Comparison of ENCODE assay signal across 38 cellular contexts in the genomic region with DNA sequence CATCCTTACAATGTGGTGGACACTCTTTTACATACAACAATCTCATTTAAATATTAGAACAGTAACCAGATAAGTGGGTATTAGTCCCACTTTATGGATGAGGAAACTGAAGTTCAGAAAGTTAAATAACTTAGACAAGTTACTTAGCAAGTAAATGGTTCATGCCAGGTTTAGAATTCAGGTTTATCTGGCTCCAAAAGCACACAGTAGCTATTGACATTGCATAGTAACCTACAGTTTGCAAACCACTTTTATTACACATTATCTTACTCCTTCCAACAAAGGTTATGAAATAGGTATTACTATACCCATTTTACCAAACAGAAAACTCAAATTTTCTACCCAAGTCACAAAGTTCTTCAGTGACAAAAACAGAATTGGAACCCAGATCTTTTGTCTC. TPM values are rescaled to one million over a fixed set of nuclear protein-coding genes. Genes with fewer than 3 reads are reported as not detected.
"Had no signal": no experiment of that assay in that cellular context is flagged by ENCODE, and none has a peak within 500 bp of the region (broad histone marks: within the 10 kb centered on the region; RNA-seq: fewer than 3 reads in every experiment).

No MANE protein-coding gene starts in this region.

- H3K27ac ChIP-seq: KMS-11 had no signal

- DNase-seq: Karpas-422, Kasumi-1, MG63, MM.1S, MV-4-11, NCI-H1048, NCI-H1092, NCI-H1092 treated with DMSO at 0.1 percent for 48 hours, NCI-H1105, NCI-H1105 treated with DMSO at 0.1 percent for 48 hours, NCI-H1417, NCI-H1417 treated with DMSO at 0.1 percent for 48 hours, NCI-H1436, NCI-H1436 treated with DMSO at 0.1 percent for 48 hours, NCI-H146, NCI-H1694, NCI-H1694 treated with DMSO at 0.1 percent for 48 hours, NCI-H187, NCI-H187 treated with DMSO at 0.1 percent for 48 hours, NCI-H1930, NCI-H2029, NCI-H2029 treated with DMSO at 0.1 percent for 48 hours, NCI-H2081, NCI-H2081 treated with DMSO at 0.1 percent for 48 hours, NCI-H2107, NCI-H2171, NCI-H2171 treated with DMSO at 0.1 percent for 48 hours, NCI-H2227 treated with DMSO at 0.1 percent for 48 hours, NCI-H226, NCI-H345, NCI-H446, NCI-H446 treated with DMSO at 0.1 percent for 48 hours, NCI-H510A, NCI-H510A treated with DMSO at 0.1 percent for 48 hours, NCI-H524 had no signal

- H3K9me3 ChIP-seq: MG63 had no signal

- H3K36me3 ChIP-seq: MG63 had no signal

- H3K4me3 ChIP-seq: MG63 had no signal

RNA-seq across cellular contexts. Expression of a gene that starts 19.7 kb away (rescaled TPM):
- total RNA-seq: LHCN-M2, MCF 10A had no signal
